In the genomic region with DNA sequence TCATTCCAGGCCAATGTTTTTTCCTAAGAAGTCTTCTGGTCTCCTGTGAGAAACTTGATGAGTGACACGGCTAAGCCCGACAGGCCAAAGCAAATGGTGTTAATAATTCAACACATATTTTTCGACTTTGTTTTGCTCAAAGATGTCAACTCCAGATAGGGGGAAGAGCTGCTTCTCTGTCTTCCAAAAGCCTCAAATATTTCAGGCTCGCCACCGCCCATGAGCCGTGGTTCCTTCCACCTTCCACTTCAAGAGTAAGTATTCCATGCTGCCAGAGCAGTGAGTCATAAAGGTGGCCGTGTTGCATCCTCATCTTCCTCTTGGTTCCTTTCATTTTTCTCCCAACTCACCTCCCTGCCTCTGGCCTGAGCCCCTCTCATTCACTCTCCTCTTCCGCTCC, we compare ENCODE assay signal across 28 cellular contexts.
"Had no signal": no experiment of that assay in that cellular context is flagged by ENCODE, and none has a peak within 500 bp of the region (broad histone marks: within the 10 kb centered on the region; RNA-seq: fewer than 3 reads in every experiment).

No MANE protein-coding gene starts in this region.

- H3K9me3 ChIP-seq: colonic mucosa, right lobe of liver, thoracic aorta, upper lobe of right lung, vagina had no signal

- ATAC-seq: left cardiac atrium; left lung; naive thymus-derived CD4-positive, alpha-beta T cell; right lobe of liver; stimulated activated naive B cell treated with anti-CD40 and anti-IgM and Interleukin-4, amounts not matched to agents 10 μg/mL and 1 μg/mL and 100 μg/mL, for 72 hours; upper lobe of right lung had no signal

- H3K4me1 Mint-ChIP-seq: naive thymus-derived CD4-positive, alpha-beta T cell; nephron; stimulated activated naive B cell treated with anti-CD40 and anti-IgM and Interleukin-4, amounts not matched to agents 10 μg/mL and 1 μg/mL and 100 μg/mL, for 72 hours had no signal

- H2AFZ ChIP-seq: hepatocyte, neural progenitor cell, parathyroid adenoma had no signal

- H3K27ac Mint-ChIP-seq: naive thymus-derived CD4-positive, alpha-beta T cell; nephron; progenitor cell of endocrine pancreas; stimulated activated naive B cell treated with anti-CD40 and anti-IgM and Interleukin-4, amounts not matched to agents 10 μg/mL and 1 μg/mL and 100 μg/mL, for 72 hours; stimulated activated naive CD8-positive, alpha-beta T cell treated with anti-CD3 and anti-CD28 coated beads, Interleukin-15, Interleukin-2, amounts not matched to agents 100 ng/mL and 50 ng/mL, for 24 hours had no signal

- H3K9ac ChIP-seq: neural progenitor cell, parathyroid adenoma had no signal

- H3K4me1 ChIP-seq: colonic mucosa, esophagus muscularis mucosa, left lung, neural progenitor cell, parathyroid adenoma, right lobe of liver, tibial nerve, upper lobe of right lung, vagina had no signal

- H3K27me3 Mint-ChIP-seq: naive thymus-derived CD4-positive, alpha-beta T cell; stimulated activated naive B cell treated with anti-CD40 and anti-IgM and Interleukin-4, amounts not matched to agents 10 μg/mL and 1 μg/mL and 100 μg/mL, for 72 hours; stimulated activated naive CD8-positive, alpha-beta T cell treated with anti-CD3 and anti-CD28 coated beads, Interleukin-15, Interleukin-2, amounts not matched to agents 100 ng/mL and 50 ng/mL, for 24 hours had no signal

- H3K27me3 ChIP-seq: colonic mucosa, esophagus muscularis mucosa, hepatocyte, left lung, neural progenitor cell, right lobe of liver, tibial nerve, upper lobe of right lung, vagina had no signal

- DNase-seq: colonic mucosa; dermis blood vessel endothelial cell; effector memory CD4-positive, alpha-beta T cell; head of caudate nucleus; kidney; left cardiac atrium; left lung; mesendoderm; midbrain; naive thymus-derived CD4-positive, alpha-beta T cell; right lobe of liver; small intestine; stimulated activated CD4-positive, alpha-beta T cell treated with anti-CD3 and anti-CD28 coated beads, Interleukin-15, amount 100 ng/mL, for 24 hours; stimulated activated CD4-positive, alpha-beta T cell treated with anti-CD3 and anti-CD28 coated beads, Interleukin-2, amount 100 ng/mL, for 48 hours; stimulated activated naive B cell treated with anti-CD40 and anti-IgM and Interleukin-4, amounts not matched to agents 10 μg/mL and 1 μg/mL and 100 μg/mL, for 72 hours; upper lobe of right lung had no signal

- H3K4me2 ChIP-seq: hepatocyte, neural progenitor cell had no signal

- H3K4me3 Mint-ChIP-seq: nephron; neural progenitor cell; stimulated activated naive B cell treated with anti-CD40 and anti-IgM and Interleukin-4, amounts not matched to agents 10 μg/mL and 1 μg/mL and 100 μg/mL, for 72 hours; stimulated activated naive CD8-positive, alpha-beta T cell treated with anti-CD3 and anti-CD28 coated beads, Interleukin-15, Interleukin-2, amounts not matched to agents 100 ng/mL and 50 ng/mL, for 24 hours had no signal

- FAIRE-seq: endothelial cell of umbilical vein, frontal cortex, kidney, small intestine had no signal

- H3K27ac ChIP-seq: colonic mucosa, esophagus muscularis mucosa, hepatocyte, left lung, neural progenitor cell, parathyroid adenoma, right lobe of liver, thoracic aorta, tibial nerve, upper lobe of right lung, vagina had no signal

- H3K79me2 ChIP-seq: hepatocyte, parathyroid adenoma had no signal

- H3K36me3 Mint-ChIP-seq: naive thymus-derived CD4-positive, alpha-beta T cell; stimulated activated naive B cell treated with anti-CD40 and anti-IgM and Interleukin-4, amounts not matched to agents 10 μg/mL and 1 μg/mL and 100 μg/mL, for 72 hours had no signal

- H3K4me3 ChIP-seq: colonic mucosa, esophagus muscularis mucosa, hepatocyte, left lung, neural progenitor cell, right lobe of liver, thoracic aorta, tibial nerve, upper lobe of right lung, vagina had no signal

- H3K36me3 ChIP-seq: colonic mucosa, esophagus muscularis mucosa, left lung, neural progenitor cell, right lobe of liver, thoracic aorta, tibial nerve, upper lobe of right lung, vagina had no signal
